Comparison of ENCODE assay signal across 8 cellular contexts in the genomic region with DNA sequence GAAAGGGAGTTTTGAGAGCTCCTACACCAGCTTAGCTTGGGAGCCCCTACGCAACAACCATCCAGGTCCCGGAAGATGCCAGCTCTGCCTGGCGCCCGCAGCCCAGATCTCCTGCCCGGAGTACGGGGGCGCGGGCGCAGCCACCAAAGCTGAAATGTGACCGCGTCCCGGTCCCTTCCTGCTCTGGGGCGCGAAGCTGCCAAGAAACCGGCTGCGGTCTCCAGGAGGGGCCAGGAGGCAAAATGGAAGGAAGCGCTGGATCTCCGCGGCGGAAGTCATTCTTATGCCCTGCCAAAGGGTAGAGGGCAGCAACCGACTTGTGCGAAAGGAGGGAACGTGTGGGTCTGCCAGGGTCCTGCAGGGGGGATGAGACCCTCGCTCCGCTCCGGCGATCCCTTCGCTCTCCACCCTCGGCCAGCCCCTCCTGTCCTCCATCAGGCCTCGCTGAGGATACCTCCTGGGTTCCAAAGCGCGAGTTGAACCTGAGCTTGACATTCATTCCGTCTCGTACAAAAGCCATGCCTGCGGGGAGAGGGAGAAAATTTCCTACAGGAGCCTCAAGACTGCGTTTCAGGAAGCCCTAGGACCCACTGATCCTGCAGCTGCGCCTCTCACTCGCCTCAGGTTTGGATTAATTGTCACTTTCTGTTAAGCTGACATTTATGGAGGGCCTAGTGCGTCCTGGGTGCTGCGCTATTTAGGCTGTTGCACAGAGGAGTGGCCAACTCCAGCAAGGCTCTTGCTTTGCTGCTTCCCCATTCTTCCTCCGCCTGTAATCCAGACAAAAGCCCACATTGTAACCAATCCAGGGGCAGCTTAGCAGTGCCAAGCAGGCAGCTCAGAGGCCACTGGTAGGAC.
DNase-seq lines count a peak whose midpoint lies in the region; ATAC-seq, FAIRE-seq and TF ChIP-seq lines count a peak whose summit lies in the region.

No MANE protein-coding gene starts in this region.

- no peaks in the 10 kb centered on the region for H3K27me3 ChIP-seq in foreskin keratinocyte
- no peaks in the 10 kb centered on the region for H3K27me3 ChIP-seq in pancreas
- H3K27me3 ChIP-seq in MM.1S (replicated peaks; ENCODE audit: insufficient read depth, low read length): no peaks in the 10 kb centered on the region

- H3K4me1 Mint-ChIP-seq in activated CD4-positive, alpha-beta memory T cell treated with anti-CD3 and anti-CD28 coated beads, Interleukin-2, amount 10 ng/mL, durations not matched to agents 7 days and 5 days: peaks cover 12% of the 10 kb centered on the region

- H3K9me3 ChIP-seq in ES-I3 (ENCODE audit: control insufficient read depth, insufficient read depth, low read length): no peaks in the 10 kb centered on the region
- H3K9me3 ChIP-seq in pancreas: no peaks in the 10 kb centered on the region
- no peaks in the 10 kb centered on the region for H3K9me3 ChIP-seq in MM.1S (replicated peaks; ENCODE audit: insufficient read depth, low read length)

- no peaks in the 10 kb centered on the region for H3K9me2 ChIP-seq in MM.1S (replicated peaks; ENCODE audit: insufficient read depth, low read length)

- no peaks in the 10 kb centered on the region for H3K36me3 Mint-ChIP-seq in activated CD4-positive, alpha-beta memory T cell treated with anti-CD3 and anti-CD28 coated beads, Interleukin-2, amount 10 ng/mL, durations not matched to agents 7 days and 5 days (ENCODE audit: low read depth)

- TF ChIP-seq CTCF in foreskin keratinocyte (conservative IDR thresholded peaks at IDR 0.05): no peak
- TF ChIP-seq CTCF in pancreas (IDR thresholded peaks at IDR 0.05): no peak
- no peak for TF ChIP-seq CTCF in MM.1S (IDR thresholded peaks at IDR 0.05; ENCODE audit: low read length)

- peak; percentile 67 for ATAC-seq in GM21390 (IDR thresholded peaks at IDR 0.05; ENCODE audit: unreplicated experiment)
- ATAC-seq in foreskin keratinocyte: peak; percentile 79
- peak; percentile 89 to 96 (median 92) for ATAC-seq in pancreas

- no peaks in the 10 kb centered on the region for H3K4me1 ChIP-seq in ES-I3 (ENCODE audit: insufficient read depth, low read length)
- H3K4me1 ChIP-seq in foreskin keratinocyte: no peaks in the 10 kb centered on the region
- peaks cover 0 to 6% (median 0%) of the 10 kb centered on the region in 3 donors for H3K4me1 ChIP-seq in pancreas
- no peaks in the 10 kb centered on the region for H3K4me1 ChIP-seq in MM.1S (ENCODE audit: low read length)

- H3K4me3 ChIP-seq in pancreas (peak overlapping the region; percentile 45 to 66 (median 54)), MM.1S (ENCODE audit: low read length) (no peak overlapping the region)

- CTCF ChIA-PET in activated CD4-positive, alpha-beta memory T cell treated with anti-CD3 and anti-CD28 coated beads, Interleukin-2, amount 10 ng/mL, durations not matched to agents 7 days and 5 days (lab: Charles Lee): no interaction called here

- 2 to 5% methylated on average over 41 of the region's 41 CpGs for WGBS in pancreas, 2 donors

- peaks cover 5% of the 10 kb centered on the region for H3K27me3 Mint-ChIP-seq in activated CD4-positive, alpha-beta memory T cell treated with anti-CD3 and anti-CD28 coated beads, Interleukin-2, amount 10 ng/mL, durations not matched to agents 7 days and 5 days

- no peaks in the 10 kb centered on the region for H3K9me3 Mint-ChIP-seq in activated CD4-positive, alpha-beta memory T cell treated with anti-CD3 and anti-CD28 coated beads, Interleukin-2, amount 10 ng/mL, durations not matched to agents 7 days and 5 days

- POLR2A ChIA-PET in activated CD4-positive, alpha-beta memory T cell treated with anti-CD3 and anti-CD28 coated beads, Interleukin-2, amount 10 ng/mL, durations not matched to agents 7 days and 5 days (lab: Charles Lee): no interaction called here

- H3K9ac ChIP-seq in ES-I3 (ENCODE audit: low read depth, low read length): peak overlapping the region; percentile 34; the same call in 1 of the 2 replicates
- no peak overlapping the region for H3K9ac ChIP-seq in MM.1S (ENCODE audit: low read length)

- DNase-seq in HS-27A (ENCODE audit: low read depth) (peak; percentile 87), foreskin keratinocyte (peak in 1 of 2 donors; percentile 56), pancreas (peak; percentile 48 to 78 (median 56)), MM.1S (no peak), GF-D8 (lab: John Stamatoyannopoulos, UW) (no peak)
- DNase-seq in activated CD4-positive, alpha-beta memory T cell treated with anti-CD3 and anti-CD28 coated beads, Interleukin-2, amount 10 ng/mL, durations not matched to agents 7 days and 5 days: peak; percentile 20

- H3K36me3 ChIP-seq in ES-I3 (ENCODE audit: insufficient read depth, low read length) (no peaks in the 10 kb centered on the region), pancreas (no peaks in the 10 kb centered on the region), MM.1S (replicated peaks; ENCODE audit: insufficient read depth, low read length) (no peaks in the 10 kb centered on the region)

- no peak for FAIRE-seq in pancreas (lab: Jason Lieb, UNC)

- H4K20me1 ChIP-seq in MM.1S (ENCODE audit: insufficient read depth, low read length): no peaks in the 10 kb centered on the region

- no peaks in the 10 kb centered on the region for H3K79me2 ChIP-seq in MM.1S (ENCODE audit: low read length)

- no peak overlapping the region for H3K27ac ChIP-seq in foreskin keratinocyte
- H3K27ac ChIP-seq in pancreas: peak overlapping the region; percentile 64 to 72 (median 70)
- no peak overlapping the region for H3K27ac ChIP-seq in MM.1S (ENCODE audit: low read length)

- H3K27ac Mint-ChIP-seq in activated CD4-positive, alpha-beta memory T cell treated with anti-CD3 and anti-CD28 coated beads, Interleukin-2, amount 10 ng/mL, durations not matched to agents 7 days and 5 days: no peak overlapping the region

- no peak overlapping the region for H2AFZ ChIP-seq in MM.1S (ENCODE audit: low read length)

- H3F3A ChIP-seq in MM.1S (ENCODE audit: insufficient read depth, low read length): no peaks in the 10 kb centered on the region

- H3K4me2 ChIP-seq in MM.1S (ENCODE audit: low read depth, low read length): no peak overlapping the region

- intact Hi-C loops in pancreas (cut with DNase I): loop anchor here in 2 of 3 donors (10.0 kb wide), 2 partner anchors 124 to 314 kb away; no protein-coding TSS in a partner anchor

- peak overlapping the region; percentile 63 for H3K4me3 Mint-ChIP-seq in activated CD4-positive, alpha-beta memory T cell treated with anti-CD3 and anti-CD28 coated beads, Interleukin-2, amount 10 ng/mL, durations not matched to agents 7 days and 5 days

Comparison
In these comparisons a context has a peak if more than half of its experiments do, and no peak if none do; other contexts are left out.
1. DNase-seq: peak in HS-27A (single experiment), activated CD4-positive, alpha-beta memory T cell treated with anti-CD3 and anti-CD28 coated beads, Interleukin-2, amount 10 ng/mL, durations not matched to agents 7 days and 5 days (single experiment) and pancreas (6 of 6); none in MM.1S (single experiment) and GF-D8 (single experiment).
2. H3K27ac ChIP-seq: peak in pancreas (4 of 4); none in foreskin keratinocyte (single experiment) and MM.1S (single experiment).
3. Peak in every context shown above with its lines, with median percentiles within 50 percentile points of each other: ATAC-seq.